8 cellular contexts compared by ENCODE assay signal in the genomic region with DNA sequence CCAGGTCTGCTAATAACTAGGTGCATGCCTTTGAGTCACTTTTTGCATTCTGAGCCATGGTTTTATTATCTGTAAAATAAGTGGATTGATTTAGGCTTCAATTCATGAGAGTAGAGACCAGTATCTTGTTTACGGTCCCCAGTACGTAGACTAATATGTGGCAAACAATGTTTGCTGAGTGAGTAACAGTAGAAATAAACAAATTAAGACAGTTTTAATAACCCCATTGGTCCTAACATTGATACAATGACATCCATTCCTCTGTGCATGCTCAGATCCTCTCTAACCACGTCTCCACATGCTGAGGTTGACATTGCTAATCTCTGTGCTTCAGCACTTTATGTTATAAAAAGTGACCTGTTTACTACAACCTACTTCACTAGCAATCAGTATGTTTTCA. TPM values are rescaled to one million over a fixed set of nuclear protein-coding genes. Genes with fewer than 3 reads are reported as not detected.
DNase-seq lines count a peak whose midpoint lies in the region; ATAC-seq and TF ChIP-seq lines count a peak whose summit lies in the region.
"Had no signal": no experiment of that assay in that cellular context is flagged by ENCODE, and none has a peak within 500 bp of the region (broad histone marks: within the 10 kb centered on the region; RNA-seq: fewer than 3 reads in every experiment).

No MANE protein-coding gene starts in this region.

- H3K4ac ChIP-seq in H9 (ENCODE audit: low read depth, low read length) = no peak overlapping the region
- H3K4ac ChIP-seq in trophoblast cell (ENCODE audit: low read depth, low read length) = no peak overlapping the region

- peak overlapping the region; percentile 67 for H3K4me2 ChIP-seq in H9 (ENCODE audit: insufficient read depth, insufficient read length, low read length)
- peak overlapping the region; percentile 92 for H3K4me2 ChIP-seq in PC-3 (ENCODE audit: low read length)
- peak overlapping the region; percentile 87 for H3K4me2 ChIP-seq in trophoblast cell (ENCODE audit: low read length)

- peak overlapping the region; percentile 93 to 98 for H3K4me3 Mint-ChIP-seq in H9

- no peak overlapping the region for H3K56ac ChIP-seq in H9 (ENCODE audit: insufficient read length, low read depth, low read length)

- H4K5ac ChIP-seq in H9 (ENCODE audit: insufficient read length, low read depth, low read length) = no peak overlapping the region

- no peak overlapping the region for H4K8ac ChIP-seq in H9 (replicated peaks; ENCODE audit: insufficient read length, low read depth, low read length)
- no peak overlapping the region for H4K8ac ChIP-seq in trophoblast cell (ENCODE audit: low read depth, low read length)

- BruUV-seq in PC-3 (replicated peaks; lab: Mats Ljungman, UMichigan) = no TSS peak

- H3K23me2 ChIP-seq in H9 (ENCODE audit: insufficient read length, low read depth, low read length, poor library complexity, severe bottlenecking) = peaks cover 4% of the 10 kb centered on the region

- H3K79me2 ChIP-seq in H9 (ENCODE audit: insufficient read depth, low read length) = no peaks in the 10 kb centered on the region
- peaks cover 26% of the 10 kb centered on the region for H3K79me2 ChIP-seq in PC-3 (ENCODE audit: low read length)
- H3K79me2 ChIP-seq in trophoblast cell (ENCODE audit: control insufficient read depth, insufficient read depth, low read length, poor library complexity) = no peaks in the 10 kb centered on the region

- H4K91ac ChIP-seq in H9 (ENCODE audit: insufficient read length, low read depth, low read length) = no peak overlapping the region
- H4K91ac ChIP-seq in trophoblast cell (ENCODE audit: low read depth, low read length) = no peak overlapping the region

- no peaks in the 10 kb centered on the region for H3K9me3 ChIP-seq in H9 (ENCODE audit: control insufficient read depth, low read depth, low read length)
- H3K9me3 ChIP-seq in PC-3 (ENCODE audit: low read length) = no peaks in the 10 kb centered on the region
- no peaks in the 10 kb centered on the region for H3K9me3 ChIP-seq in effector memory CD4-positive, alpha-beta T cell (ENCODE audit: control insufficient read depth, low read length)
- H3K9me3 ChIP-seq in trophoblast cell (ENCODE audit: insufficient read depth, low read depth, low read length) = no peaks in the 10 kb centered on the region
- H3K9me3 ChIP-seq in uterus = no peaks in the 10 kb centered on the region

- H3K27ac ChIP-seq in H9 (ENCODE audit: insufficient read length, low read depth, low read length) (no peak overlapping the region), PC-3 (ENCODE audit: low read length) (peak overlapping the region; percentile 40), trophoblast cell (ENCODE audit: low read depth, low read length) (no peak overlapping the region), uterus (no peak overlapping the region)
- H3K27ac ChIP-seq in effector memory CD4-positive, alpha-beta T cell (ENCODE audit: insufficient read depth, low read length, poor library complexity, severe bottlenecking) = no peak overlapping the region

- no peak for TF ChIP-seq POLR2A in uterus (IDR thresholded peaks at IDR 0.05)

- H3K27me3 Mint-ChIP-seq in H9 (ENCODE audit: low read depth) = no peaks in the 10 kb centered on the region; the same call in 1 of the 2 replicates

- H3K14ac ChIP-seq in H9 (ENCODE audit: insufficient read depth, low read length) (no peak overlapping the region), trophoblast cell (ENCODE audit: low read length) (no peak overlapping the region)

- H3K36me3 Mint-ChIP-seq in H9 (ENCODE audit: insufficient read depth in 1 of 3, low read depth in 3 of 3) = peaks cover 2 to 8% (median 4%) of the 10 kb centered on the region in 3 experiments; a peak in 5 of 7 replicates

- in situ Hi-C loops in G401 (cut with HindIII; ENCODE audit: low sequenced_read_pairs) = no loop called here

- H3K9me2 ChIP-seq in PC-3 (replicated peaks; ENCODE audit: low read length) = no peaks in the 10 kb centered on the region

- no peak overlapping the region for H2AFZ ChIP-seq in H9 (ENCODE audit: low read length)
- H2AFZ ChIP-seq in PC-3 (ENCODE audit: low read length) = peak overlapping the region; percentile 98
- no peak overlapping the region for H2AFZ ChIP-seq in trophoblast cell (ENCODE audit: insufficient read depth, low read length, poor library complexity)

- H3K79me1 ChIP-seq in H9 (ENCODE audit: insufficient read depth, low read depth, low read length, poor library complexity, severe bottlenecking) (no peaks in the 10 kb centered on the region), trophoblast cell (ENCODE audit: low read length) (peaks cover 8% of the 10 kb centered on the region)

- H4K20me1 ChIP-seq in H9 (ENCODE audit: control insufficient read depth, insufficient read depth, insufficient read length) (no peaks in the 10 kb centered on the region), PC-3 (ENCODE audit: low read length) (no peaks in the 10 kb centered on the region)

- H3K23ac ChIP-seq in H9 (ENCODE audit: insufficient read length, low read depth, low read length) = no peak overlapping the region
- H3K23ac ChIP-seq in trophoblast cell (ENCODE audit: low read length) = no peak overlapping the region

- no peak overlapping the region for H4K12ac ChIP-seq in trophoblast cell (ENCODE audit: low read depth, low read length)

- H2BK120ac ChIP-seq in H9 (ENCODE audit: low read depth, low read length, poor library complexity, severe bottlenecking) = no peak overlapping the region
- no peak overlapping the region for H2BK120ac ChIP-seq in trophoblast cell (ENCODE audit: insufficient read depth, low read length, poor library complexity)

- no peak overlapping the region for H2BK15ac ChIP-seq in H9 (ENCODE audit: low read depth, low read length)

- intact Hi-C loops in PC-3 (cut with micrococcal nuclease) (loop anchor here (1.0 to 5.0 kb wide), 4 partner anchors 11 to 160 kb away; no protein-coding TSS in a partner anchor), uterus (cut with DNase I; ENCODE audit: low total_unique reads) (no loop called here)

- WGBS in H9 (ENCODE audit: extremely low coverage, insufficient read length, low lambda C conversion rate) = no CpG with 5 or more reads among the region's 3 CpGs
- WGBS in trophoblast cell (ENCODE audit: extremely low coverage, insufficient coverage, insufficient read length) = no CpG with 5 or more reads among the region's 3 CpGs

- H3K4me1 ChIP-seq in H9 (ENCODE audit: insufficient read depth, low read length) (no peaks in the 10 kb centered on the region; the same call in 1 of the 2 replicates), PC-3 (ENCODE audit: insufficient read depth, low read length) (peaks cover 23% of the 10 kb centered on the region), trophoblast cell (ENCODE audit: control insufficient read depth in 1 of 2, insufficient read depth in 2 of 2, low read length in 2 of 2) (peaks cover 7 to 16% of the 10 kb centered on the region in 2 experiments), uterus (no peaks in the 10 kb centered on the region)
- peaks cover 10% of the 10 kb centered on the region for H3K4me1 ChIP-seq in effector memory CD4-positive, alpha-beta T cell (ENCODE audit: control insufficient read depth, insufficient read depth, low read length, poor library complexity, severe bottlenecking)

- H3K18ac ChIP-seq in H9 (ENCODE audit: insufficient read length, low read depth, low read length) (no peak overlapping the region), trophoblast cell (ENCODE audit: low read length) (no peak overlapping the region)

- H3K27ac Mint-ChIP-seq in H9 = peak overlapping the region in 1 of 3 experiments; percentile 54; a peak in 1 of 7 replicates

- no peak for DNase-seq in H9
- peak; percentile 55 for DNase-seq in PC-3
- no peak for DNase-seq in effector memory CD4-positive, alpha-beta T cell
- no peak for DNase-seq in trophoblast cell
- DNase-seq in uterus = no peak
- DNase-seq in effector CD8-positive, alpha-beta T cell (lab: John Stamatoyannopoulos, UW) = no peak
- DNase-seq in G401 (ENCODE audit: low spot score) = no peak
- DNase-seq: activated gamma-delta T cell had no signal

- H3K9me3 Mint-ChIP-seq in H9 = no peaks in the 10 kb centered on the region

- H3K9ac ChIP-seq in H9 (ENCODE audit: extremely low read depth, insufficient read length, low read length) (no peak overlapping the region), PC-3 (ENCODE audit: low read length) (peak overlapping the region; percentile 88), trophoblast cell (ENCODE audit: low read length) (no peak overlapping the region)

- no peak overlapping the region for H3T11ph ChIP-seq in H9 (ENCODE audit: low read length)

- POLR2A ChIA-PET in PC-3 (lab: Charles Lee; ENCODE audit: unreplicated experiment) = no interaction called here

- H2BK5ac ChIP-seq in H9 (ENCODE audit: insufficient read length, low read length) (no peak overlapping the region), trophoblast cell (ENCODE audit: low read depth, low read length, poor library complexity) (no peak overlapping the region)

- TF ChIP-seq CTCF in H9 (conservative IDR thresholded peaks at IDR 0.05) (no peak), PC-3 (conservative IDR thresholded peaks at IDR 0.05; ENCODE audit: low read depth, low read length) (no peak), uterus (IDR thresholded peaks at IDR 0.05) (no peak)

- H2BK12ac ChIP-seq in H9 (ENCODE audit: insufficient read length, low read depth, low read length) (no peak overlapping the region), trophoblast cell (ENCODE audit: low read length) (no peak overlapping the region)

- H3F3A ChIP-seq in PC-3 (ENCODE audit: low read length, unreplicated experiment) = no peaks in the 10 kb centered on the region

- no peak overlapping the region for H2AK5ac ChIP-seq in H9 (ENCODE audit: insufficient read length, low read length)
- no peak overlapping the region for H2AK5ac ChIP-seq in trophoblast cell (ENCODE audit: low read length)

- H3K4me3 ChIP-seq in PC-3 (ENCODE audit: low read length) (peak overlapping the region; percentile 97), trophoblast cell (ENCODE audit: low read depth, low read length) (no peak overlapping the region), uterus (no peak overlapping the region)
- peak overlapping the region; percentile 84 for H3K4me3 ChIP-seq in effector memory CD4-positive, alpha-beta T cell (ENCODE audit: insufficient read depth, low read depth, low read length, poor library complexity, severe bottlenecking)

- no peaks in the 10 kb centered on the region for H3K36me3 ChIP-seq in PC-3 (ENCODE audit: low read depth, low read length)
- no peaks in the 10 kb centered on the region for H3K36me3 ChIP-seq in effector memory CD4-positive, alpha-beta T cell (ENCODE audit: control insufficient read depth, insufficient read depth, low read length)
- no peaks in the 10 kb centered on the region for H3K36me3 ChIP-seq in trophoblast cell (ENCODE audit: control insufficient read depth in 1 of 2, insufficient read depth in 2 of 2, low read length in 2 of 2)
- H3K36me3 ChIP-seq in uterus = no peaks in the 10 kb centered on the region

- CTCF ChIA-PET in PC-3 (lab: Charles Lee) = no interaction called here

- no peaks in the 10 kb centered on the region for H3K27me3 ChIP-seq in H9 (ENCODE audit: insufficient read depth, low read length)
- H3K27me3 ChIP-seq in PC-3 (ENCODE audit: low read length) = no peaks in the 10 kb centered on the region
- no peaks in the 10 kb centered on the region for H3K27me3 ChIP-seq in effector memory CD4-positive, alpha-beta T cell (replicated peaks; ENCODE audit: control insufficient read depth, insufficient read depth, low read length, poor library complexity, severe bottlenecking)
- H3K27me3 ChIP-seq in trophoblast cell (ENCODE audit: insufficient read depth, low read length) = no peaks in the 10 kb centered on the region
- H3K27me3 ChIP-seq in uterus = no peaks in the 10 kb centered on the region

- ATAC-seq in PC-3 = peak; percentile 61

- H2BK20ac ChIP-seq in H9 (ENCODE audit: low read depth, low read length, poor library complexity, severe bottlenecking) = no peak overlapping the region

- H3K4me1 Mint-ChIP-seq in H9 = peaks cover 49 to 60% of the 10 kb centered on the region in 2 experiments

RNA-seq across cellular contexts. Expression of gene CCDC34, which starts 1.0 kb away (rescaled TPM):
- total RNA-seq in H9 (2021) (24.5 and 25.2 TPM in 2 replicates), PC-3 (2014; rRNA removed) (9.0 and 11.0 TPM in 2 replicates), uterus (1 to 10 TPM in 2 of 4 donors, under 1 TPM in 1, not detected in 1; 0.26 to 8.2 (median 2.7) TPM)
- 23.5 and 25.3 TPM in 2 replicates for polyA plus RNA-seq in trophoblast cell (2013)
- 6.0 and 8.2 TPM in 2 replicates for total RNA-seq in G401 (2014; rRNA removed; shearing (Covaris generic))

Comparison
In these comparisons a context has a peak if more than half of its experiments do, and no peak if none do; other contexts are left out.
1. H3K4me3 ChIP-seq: peak in PC-3 (single experiment) and effector memory CD4-positive, alpha-beta T cell (single experiment); none in trophoblast cell (single experiment) and uterus (0 of 2).
2. Peak in every context shown above with its lines, with median percentiles within 50 percentile points of each other: H3K4me2 ChIP-seq.